In genomic region chr20:53181866-53182376, GRCh38 we compare ENCODE assay signal across 27 cellular contexts.
"Had no signal": no experiment of that assay in that cellular context is flagged by ENCODE, and none has a peak within 500 bp of the region (broad histone marks: within the 10 kb centered on the region; RNA-seq: fewer than 3 reads in every experiment).

No MANE protein-coding gene starts in this region.

- ATAC-seq: stimulated activated effector memory CD8-positive, alpha-beta T cell treated with anti-CD3 and anti-CD28 coated beads, Interleukin-12 subunit alpha, Interleukin-12 subunit beta, amount 100 ng/mL, for 72 hours; stimulated activated memory B cell treated with anti-CD40 and anti-IgM and Interleukin-4, amounts not matched to agents 10 μg/mL and 1 μg/mL and 100 μg/mL, for 72 hours; stimulated activated naive B cell treated with anti-CD40 and anti-IgM and Interleukin-4, amounts not matched to agents 10 μg/mL and 1 μg/mL and 100 μg/mL, for 72 hours; stimulated activated naive CD8-positive, alpha-beta T cell treated with anti-CD3 and anti-CD28 coated beads, Interleukin-15, amount 100 ng/mL, for 72 hours; stimulated activated naive CD8-positive, alpha-beta T cell treated with anti-CD3 and anti-CD28 coated beads, Interleukin-15, Interleukin-2, amounts not matched to agents 100 U/mL and 50 U/mL, for 24 hours; upper lobe of right lung had no signal

- H3K9me3 ChIP-seq: stomach, suprapubic skin, testis, thoracic aorta, thyroid gland, tibial artery, tibial nerve, transverse colon, upper lobe of left lung, upper lobe of right lung, uterus, vagina had no signal

- H3K4me3 ChIP-seq: stomach, suprapubic skin, testis, thoracic aorta, thyroid gland, tibial artery, tibial nerve, transverse colon, upper lobe of left lung, upper lobe of right lung, uterus, vagina had no signal

- DNase-seq: stimulated activated CD4-positive, alpha-beta T cell treated with anti-CD3 and anti-CD28 coated beads, Interleukin-2, amount 100 ng/mL, for 48 hours; stimulated activated CD4-positive, alpha-beta T cell treated with anti-CD3 and anti-CD28 coated beads, Interleukin-4, amount 100 ng/mL, for 1 hour; stimulated activated CD4-positive, alpha-beta T cell treated with anti-CD3 and anti-CD28 coated beads, Interleukin-4, amount 100 ng/mL, for 24 hours; stimulated activated CD4-positive, alpha-beta T cell treated with anti-CD3 and anti-CD28 coated beads, Interleukin-4, amount 100 ng/mL, for 4 hours; stimulated activated CD8-positive, alpha-beta memory T cell treated with anti-CD3 and anti-CD28 coated beads, Interleukin-4, amount 100 ng/mL, for 48 hours; stimulated activated naive B cell treated with anti-CD40 and anti-IgM and Interleukin-4, amounts not matched to agents 10 μg/mL and 1 μg/mL and 100 μg/mL, for 72 hours; stimulated activated naive CD4-positive, alpha-beta T cell; stimulated activated naive CD4-positive, alpha-beta T cell treated with Interleukin-2 at 50 U/mL for 16 hours; stimulated activated naive CD8-positive, alpha-beta T cell treated with anti-CD3 and anti-CD28 coated beads, Interleukin-15, amount 100 ng/mL, for 72 hours; stimulated activated naive CD8-positive, alpha-beta T cell treated with anti-CD3 and anti-CD28 coated beads, Interleukin-15, Interleukin-2, amounts not matched to agents 100 U/mL and 50 U/mL, for 24 hours; stomach; substantia nigra; testis; thyroid gland; tibial artery; transverse colon; trophoblast cell; upper lobe of left lung; upper lobe of right lung; uterus had no signal

- H3K27ac ChIP-seq: stomach, suprapubic skin, thoracic aorta, thyroid gland, tibial artery, tibial nerve, transverse colon, upper lobe of left lung, upper lobe of right lung, uterus, vagina had no signal

- FAIRE-seq: urothelium cell line had no signal

- H3K4me1 ChIP-seq: stomach, suprapubic skin, thyroid gland, tibial artery, tibial nerve, transverse colon, upper lobe of left lung, upper lobe of right lung, uterus, vagina had no signal

- H3K36me3 ChIP-seq: stomach, suprapubic skin, thoracic aorta, thyroid gland, tibial artery, tibial nerve, transverse colon, upper lobe of left lung, upper lobe of right lung, uterus, vagina had no signal

- H3K27me3 ChIP-seq: suprapubic skin, testis, thyroid gland, tibial artery, tibial nerve, transverse colon, upper lobe of left lung, upper lobe of right lung, uterus, vagina had no signal
